ENCODE assay signal across 26 cellular contexts in genomic region chr5:41219655-41220269, GRCh38. TPM values are rescaled to one million over a fixed set of nuclear protein-coding genes. Genes with fewer than 3 reads are reported as not detected.
DNase-seq lines count a peak whose midpoint lies in the region; ATAC-seq and TF ChIP-seq lines count a peak whose summit lies in the region.
"Had no signal": no experiment of that assay in that cellular context is flagged by ENCODE, and none has a peak within 500 bp of the region (broad histone marks: within the 10 kb centered on the region; RNA-seq: fewer than 3 reads in every experiment).

No MANE protein-coding gene starts in this region.

- CTCF ChIA-PET in naive thymus-derived CD4-positive, alpha-beta T cell (lab: Charles Lee): no interaction called here

- peak overlapping the region; percentile 71; the same call in 1 of the 2 replicates for H3K27ac Mint-ChIP-seq in GM23338
- no peak overlapping the region for H3K27ac Mint-ChIP-seq in naive thymus-derived CD4-positive, alpha-beta T cell
- H3K27ac Mint-ChIP-seq: dendritic cell treated with granulocyte-macrophage colony-stimulating factor and Interleukin-4, amounts not matched to agents 40 ng/mL and 50 ng/mL, for 4 days; stimulated activated naive CD8-positive, alpha-beta T cell treated with anti-CD3 and anti-CD28 coated beads, Interleukin-15, Interleukin-2, amounts not matched to agents 100 ng/mL and 50 ng/mL, for 24 hours had no signal

- intact Hi-C loops in naive thymus-derived CD4-positive, alpha-beta T cell (cut with micrococcal nuclease): no loop called here

- H3K4me3 ChIP-seq in GM23338 (peak overlapping the region; percentile 34; the same call in 1 of the 2 replicates), smooth muscle cell (no peak overlapping the region), Karpas-422 (ENCODE audit: low read length) (no peak overlapping the region)
- H3K4me3 ChIP-seq in naive thymus-derived CD4-positive, alpha-beta T cell (ENCODE audit: low read length): no peak overlapping the region
- H3K4me3 ChIP-seq: adrenal gland; BLaER1 treated with 17β-estradiol and CSF1 and Interleukin-3, amounts not matched to agents 10 nM and 100 nM had no signal

- no peak overlapping the region for H3K27ac ChIP-seq in GM23338 (ENCODE audit: low read depth)
- H3K27ac ChIP-seq in smooth muscle cell (ENCODE audit: low read depth): no peak overlapping the region
- H3K27ac ChIP-seq in naive thymus-derived CD4-positive, alpha-beta T cell (ENCODE audit: low read depth, low read length): no peak overlapping the region
- no peak overlapping the region for H3K27ac ChIP-seq in Karpas-422 (ENCODE audit: low read length)
- H3K27ac ChIP-seq: BLaER1 treated with 17β-estradiol and CSF1 and Interleukin-3, amounts not matched to agents 10 nM and 100 nM; HL-60 had no signal

- no peaks in the 10 kb centered on the region for H3F3A ChIP-seq in GM23338 (replicated peaks; ENCODE audit: low read depth)
- no peaks in the 10 kb centered on the region for H3F3A ChIP-seq in smooth muscle cell (ENCODE audit: low read depth)

- H3K9ac ChIP-seq in smooth muscle cell (ENCODE audit: low read depth) (no peak overlapping the region), Karpas-422 (ENCODE audit: low read length) (no peak overlapping the region)
- H3K9ac ChIP-seq: BLaER1 treated with 17β-estradiol and CSF1 and Interleukin-3, amounts not matched to agents 10 nM and 100 nM had no signal

- H3K4me3 Mint-ChIP-seq in GM23338: no peak overlapping the region
- H3K4me3 Mint-ChIP-seq in naive thymus-derived CD4-positive, alpha-beta T cell: no peak overlapping the region
- H3K4me3 Mint-ChIP-seq: dendritic cell treated with granulocyte-macrophage colony-stimulating factor and Interleukin-4, amounts not matched to agents 40 ng/mL and 50 ng/mL, for 4 days; stimulated activated naive CD8-positive, alpha-beta T cell treated with anti-CD3 and anti-CD28 coated beads, Interleukin-15, Interleukin-2, amounts not matched to agents 100 ng/mL and 50 ng/mL, for 24 hours; WTC11 had no signal

- H3K27me3 Mint-ChIP-seq in GM23338 (ENCODE audit: insufficient read depth, low read depth, poor library complexity): no peaks in the 10 kb centered on the region
- H3K27me3 Mint-ChIP-seq in naive thymus-derived CD4-positive, alpha-beta T cell: no peaks in the 10 kb centered on the region
- H3K27me3 Mint-ChIP-seq: dendritic cell treated with granulocyte-macrophage colony-stimulating factor and Interleukin-4, amounts not matched to agents 40 ng/mL and 50 ng/mL, for 4 days; stimulated activated naive CD8-positive, alpha-beta T cell treated with anti-CD3 and anti-CD28 coated beads, Interleukin-15, Interleukin-2, amounts not matched to agents 100 ng/mL and 50 ng/mL, for 24 hours had no signal

- H3K36me3 ChIP-seq in GM23338 (ENCODE audit: insufficient read depth): no peaks in the 10 kb centered on the region
- H3K36me3 ChIP-seq in smooth muscle cell (ENCODE audit: low read depth): no peaks in the 10 kb centered on the region
- H3K36me3 ChIP-seq in naive thymus-derived CD4-positive, alpha-beta T cell (ENCODE audit: control insufficient read depth in 2 of 3, insufficient read depth in 3 of 3, low read length in 3 of 3): no peaks in the 10 kb centered on the region
- H3K36me3 ChIP-seq in Karpas-422 (ENCODE audit: insufficient read depth, low read length): no peaks in the 10 kb centered on the region
- H3K36me3 ChIP-seq: adrenal gland; BLaER1 treated with 17β-estradiol and CSF1 and Interleukin-3, amounts not matched to agents 10 nM and 100 nM had no signal

- H2AFZ ChIP-seq in GM23338 (peak overlapping the region; percentile 29; the same call in 1 of the 2 replicates), smooth muscle cell (ENCODE audit: low read depth) (peak overlapping the region; percentile 3), Karpas-422 (ENCODE audit: low read length) (no peak overlapping the region)

- peaks cover 17% of the 10 kb centered on the region for H3K4me1 ChIP-seq in GM23338 (ENCODE audit: insufficient read depth)
- H3K4me1 ChIP-seq in smooth muscle cell (ENCODE audit: low read depth): no peaks in the 10 kb centered on the region
- H3K4me1 ChIP-seq in naive thymus-derived CD4-positive, alpha-beta T cell (ENCODE audit: control insufficient read depth in 2 of 2, insufficient read depth in 2 of 2, low read length in 2 of 2): no peaks in the 10 kb centered on the region
- no peaks in the 10 kb centered on the region for H3K4me1 ChIP-seq in Karpas-422 (ENCODE audit: low read length)
- H3K4me1 ChIP-seq: BLaER1 treated with 17β-estradiol and CSF1 and Interleukin-3, amounts not matched to agents 10 nM and 100 nM had no signal

- H3K36me3 Mint-ChIP-seq in GM23338 (ENCODE audit: low read depth): no peaks in the 10 kb centered on the region
- no peaks in the 10 kb centered on the region for H3K36me3 Mint-ChIP-seq in naive thymus-derived CD4-positive, alpha-beta T cell
- H3K36me3 Mint-ChIP-seq: WTC11 had no signal

- H3K79me2 ChIP-seq in GM23338 (replicated peaks; ENCODE audit: insufficient read depth) (no peaks in the 10 kb centered on the region), smooth muscle cell (ENCODE audit: low read depth) (no peaks in the 10 kb centered on the region), Karpas-422 (ENCODE audit: low read length) (no peaks in the 10 kb centered on the region)

- POLR2A ChIA-PET in naive thymus-derived CD4-positive, alpha-beta T cell (lab: Charles Lee): no interaction called here

- no peaks in the 10 kb centered on the region for H4K20me1 ChIP-seq in GM23338 (replicated peaks; ENCODE audit: insufficient read depth)
- no peaks in the 10 kb centered on the region for H4K20me1 ChIP-seq in smooth muscle cell (ENCODE audit: low read depth)
- H4K20me1 ChIP-seq in Karpas-422 (ENCODE audit: insufficient read depth, low read depth, low read length): no peaks in the 10 kb centered on the region
- H4K20me1 ChIP-seq: BLaER1 treated with 17β-estradiol and CSF1 and Interleukin-3, amounts not matched to agents 10 nM and 100 nM had no signal

- H3K9me3 Mint-ChIP-seq in GM23338: no peaks in the 10 kb centered on the region
- H3K9me3 Mint-ChIP-seq in naive thymus-derived CD4-positive, alpha-beta T cell: peaks cover 0 to 4% (median 0%) of the 10 kb centered on the region in 11 donors
- H3K9me3 Mint-ChIP-seq: stimulated activated naive CD8-positive, alpha-beta T cell treated with anti-CD3 and anti-CD28 coated beads, Interleukin-15, Interleukin-2, amounts not matched to agents 100 ng/mL and 50 ng/mL, for 24 hours had no signal

- ATAC-seq in GM23338: no peak
- no peak for ATAC-seq in naive thymus-derived CD4-positive, alpha-beta T cell
- no peak for ATAC-seq in HG03025 (IDR thresholded peaks at IDR 0.05; ENCODE audit: low FRiP score, unreplicated experiment)
- ATAC-seq: HepG2 had no signal

- H3K4me2 ChIP-seq in GM23338: peak overlapping the region; percentile 71
- no peak overlapping the region for H3K4me2 ChIP-seq in smooth muscle cell
- H3K4me2 ChIP-seq in Karpas-422 (ENCODE audit: low read depth, low read length, poor library complexity, severe bottlenecking): no peak overlapping the region
- H3K4me2 ChIP-seq: BLaER1 treated with 17β-estradiol and CSF1 and Interleukin-3, amounts not matched to agents 10 nM and 100 nM had no signal

- H3K4me1 Mint-ChIP-seq in GM23338: peaks cover 20% of the 10 kb centered on the region; the same call in 2 of the 3 replicates
- no peaks in the 10 kb centered on the region for H3K4me1 Mint-ChIP-seq in naive thymus-derived CD4-positive, alpha-beta T cell

- DNase-seq in GM23338 (ENCODE audit: low spot score): no peak
- DNase-seq in fibroblast of gingiva (ENCODE audit: low read depth): peak; percentile 16
- DNase-seq in left kidney (ENCODE audit: low read depth, low spot score): peak; percentile 4
- DNase-seq in smooth muscle cell (lab: John Stamatoyannopoulos, UW; ENCODE audit: unreplicated experiment): no peak
- no peak for DNase-seq in naive thymus-derived CD4-positive, alpha-beta T cell
- no peak for DNase-seq in Karpas-422
- no peak for DNase-seq in stimulated activated CD8-positive, alpha-beta memory T cell treated with anti-CD3 and anti-CD28 coated beads, Interleukin-4, amount 100 ng/mL, for 48 hours
- DNase-seq: activated CD4-positive, alpha-beta T cell treated with anti-CD3 and anti-CD28 coated beads, Interleukin-2, amount 50 U/mL, for 4 hours; activated CD8-positive, alpha-beta memory T cell treated with anti-CD3 and anti-CD28 coated beads, Interleukin-2, amount 50 U/mL, for 4 hours; activated effector memory CD4-positive, alpha-beta T cell treated with Interleukin-2 at 50 U/mL for 16 hours; adrenal gland; NCI-H1048; NCI-H187; NCI-H69; stimulated activated CD4-positive, alpha-beta T cell treated with anti-CD3 and anti-CD28 coated beads, Interleukin-4, amount 100 ng/mL, for 24 hours; T-helper 9 cell had no signal

- no peaks in the 10 kb centered on the region for H3K9me2 ChIP-seq in GM23338 (ENCODE audit: insufficient read depth)
- no peaks in the 10 kb centered on the region for H3K9me2 ChIP-seq in Karpas-422 (replicated peaks; ENCODE audit: insufficient read depth, low read length)

- TF ChIP-seq CTCF in GM23338 (conservative IDR thresholded peaks at IDR 0.05; ENCODE audit: low read depth in 2 of 2): no peak
- TF ChIP-seq CTCF in smooth muscle cell (IDR thresholded peaks at IDR 0.05; ENCODE audit: borderline replicate concordance, insufficient read depth, poor library complexity, severe bottlenecking): no peak

- 85% methylated on average over 2 of the region's 2 CpGs for WGBS in smooth muscle cell (ENCODE audit: low lambda C conversion rate)

- H3K27me3 ChIP-seq in GM23338 (ENCODE audit: insufficient read depth): no peaks in the 10 kb centered on the region
- H3K27me3 ChIP-seq in smooth muscle cell (ENCODE audit: low read depth): no peaks in the 10 kb centered on the region
- H3K27me3 ChIP-seq in naive thymus-derived CD4-positive, alpha-beta T cell (ENCODE audit: control insufficient read depth in 2 of 2, insufficient read depth in 2 of 2, low read length in 2 of 2): no peaks in the 10 kb centered on the region
- H3K27me3 ChIP-seq in Karpas-422 (ENCODE audit: low read length): no peaks in the 10 kb centered on the region
- H3K27me3 ChIP-seq: adrenal gland; BLaER1 treated with 17β-estradiol and CSF1 and Interleukin-3, amounts not matched to agents 10 nM and 100 nM had no signal

- H3K9me3 ChIP-seq in smooth muscle cell (replicated peaks; ENCODE audit: low read depth) (no peaks in the 10 kb centered on the region), Karpas-422 (ENCODE audit: low read length) (no peaks in the 10 kb centered on the region)
- no peaks in the 10 kb centered on the region for H3K9me3 ChIP-seq in naive thymus-derived CD4-positive, alpha-beta T cell (ENCODE audit: control insufficient read depth in 2 of 3, low read length in 3 of 3)
- H3K9me3 ChIP-seq: adrenal gland; BLaER1 treated with 17β-estradiol and CSF1 and Interleukin-3, amounts not matched to agents 10 nM and 100 nM had no signal

TF ChIP-seq in GM23338, 12 proteins besides CTCF, POLR2A, EP300 and RAD21 (continues in another document):
- no peak for TF ChIP-seq ZNF114 (CRISPR knock-in tag; IDR thresholded peaks at IDR 0.05)

RNA-seq across cellular contexts. Expression of gene C6, which starts 6.4 kb away (rescaled TPM):
- not detected in 2 replicates for total RNA-seq in GM23338 (2014; rRNA removed; shearing (Covaris generic))
- not detected in 2 replicates for polyA plus RNA-seq in GM23338 (2016; fragmentation: Nextera tagmentation; extraction: Ambion mirVana)
- not detected in 2 replicates for total RNA-seq in smooth muscle cell
- polyA plus RNA-seq in smooth muscle cell: not detected in 2 replicates
- not detected for total RNA-seq in naive thymus-derived CD4-positive, alpha-beta T cell
- polyA plus RNA-seq in naive thymus-derived CD4-positive, alpha-beta T cell: not detected
- total RNA-seq in Karpas-422 (2014; rRNA removed; shearing (Covaris generic); ENCODE audit: low replicate concordance): not detected in 2 replicates
- total RNA-seq: endothelial cell of umbilical vein, H4, RPMI7951 had no signal
- polyA plus RNA-seq: endothelial cell of umbilical vein had no signal

Comparison
In these comparisons a context has a peak if more than half of its experiments do, and no peak if none do; other contexts are left out.
1. DNase-seq: peak in fibroblast of gingiva (single experiment) and left kidney (single experiment); none in GM23338 (single experiment), smooth muscle cell (single experiment), naive thymus-derived CD4-positive, alpha-beta T cell (0 of 9), Karpas-422 (single experiment) and stimulated activated CD8-positive, alpha-beta memory T cell treated with anti-CD3 and anti-CD28 coated beads, Interleukin-4, amount 100 ng/mL, for 48 hours (single experiment).